In the genomic region with DNA sequence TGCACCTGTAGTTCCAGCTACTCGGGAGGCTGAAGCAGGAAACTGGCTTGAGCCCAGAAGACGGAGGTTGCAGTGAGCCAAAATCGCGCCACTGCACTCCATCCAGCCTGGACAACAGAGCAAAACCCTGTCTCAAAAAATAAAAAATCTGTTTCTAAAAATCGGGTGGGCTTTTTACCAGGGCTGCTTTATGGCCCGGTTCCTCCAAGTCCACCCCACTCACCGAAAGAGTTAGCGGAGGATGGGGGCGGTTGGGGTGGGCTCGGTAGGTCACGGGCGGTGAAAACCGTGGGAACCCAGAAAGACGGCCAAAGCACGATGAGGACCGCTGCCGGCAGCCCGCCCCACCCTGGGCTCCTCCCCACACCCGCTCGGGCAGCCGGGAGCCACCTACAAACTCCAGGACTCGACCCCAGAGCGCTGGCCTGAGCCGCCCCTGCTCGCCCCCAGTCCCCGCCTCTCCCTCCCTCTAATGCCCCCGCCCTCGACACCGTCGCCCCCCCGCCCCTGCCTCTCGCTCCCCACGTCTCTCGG, we compare ENCODE assay signal across 8 cellular contexts. TPM values are rescaled to one million over a fixed set of nuclear protein-coding genes. Genes with fewer than 3 reads are reported as not detected.
DNase-seq lines count a peak whose midpoint lies in the region; ATAC-seq and TF ChIP-seq lines count a peak whose summit lies in the region.

No MANE protein-coding gene starts in this region.

- H3K4me3 Mint-ChIP-seq in chondrocyte (ENCODE audit: unreplicated experiment), result peak overlapping the region; percentile 76

- no peaks in the 10 kb centered on the region for H3K36me3 ChIP-seq in kidney epithelial cell (ENCODE audit: control insufficient read depth, insufficient read depth, low read length)

- DNase-seq in DMS79 (lab: John Stamatoyannopoulos, UW) (peak; percentile 68), HuH-7 (ENCODE audit: low spot score) (peak; percentile 70), SK-N-DZ (ENCODE audit: low spot score) (peak; percentile 64), chondrocyte (ENCODE audit: low spot score) (no peak), kidney epithelial cell (ENCODE audit: low read depth) (no peak), NK-92 (lab: John Stamatoyannopoulos, UW; ENCODE audit: unreplicated experiment) (no peak)
- DNase-seq in stimulated activated CD4-positive, alpha-beta T cell treated with anti-CD3 and anti-CD28 coated beads, Interleukin-4, amount 100 ng/mL, for 24 hours, result peak; percentile 43

- H3K9me3 Mint-ChIP-seq in chondrocyte (ENCODE audit: low read depth), result no peaks in the 10 kb centered on the region

- TF ChIP-seq CTCF in chondrocyte (IDR thresholded peaks at IDR 0.05) (no peak), kidney epithelial cell (IDR thresholded peaks at IDR 0.05; ENCODE audit: insufficient read depth, low read length, poor library complexity, severe bottlenecking) (no peak)

- H3K27ac Mint-ChIP-seq in chondrocyte (ENCODE audit: unreplicated experiment), result peak overlapping the region; percentile 90

- no peaks in the 10 kb centered on the region for H3K27me3 ChIP-seq in kidney epithelial cell (ENCODE audit: control insufficient read depth, insufficient read depth, low read length)

- H3K4me3 ChIP-seq in kidney epithelial cell (ENCODE audit: low read depth, low read length), result peak overlapping the region; percentile 55

- no peaks in the 10 kb centered on the region for H3K27me3 Mint-ChIP-seq in chondrocyte (ENCODE audit: low read depth)

- ATAC-seq in GM19455 (IDR thresholded peaks at IDR 0.05; ENCODE audit: unreplicated experiment), result no peak

- peaks cover 12% of the 10 kb centered on the region for H3K4me1 Mint-ChIP-seq in chondrocyte (ENCODE audit: low read depth)

- H3K36me3 Mint-ChIP-seq in chondrocyte (ENCODE audit: low read depth), result peaks cover 6% of the 10 kb centered on the region

RNA-seq across cellular contexts. Expression of gene PER3, which starts 0.8 kb away (rescaled TPM):
- polyA plus RNA-seq in SK-N-DZ (2014; cell fraction: cytosol; rRNA removed), result 1.8 and 3.2 TPM in 2 replicates
- polyA plus RNA-seq in SK-N-DZ (2014; cell fraction: nucleus; rRNA removed), result 4.3 and 9.0 TPM in 2 replicates
- total RNA-seq in chondrocyte, result 4.1 to 6.0 TPM (median 4.2 TPM) in 3 replicates
- 2.9 and 3.8 TPM in 2 replicates for total RNA-seq in kidney epithelial cell

RNA-seq across cellular contexts. Expression of gene VAMP3, which starts 12.1 kb away (rescaled TPM):
- 42.9 and 48.2 TPM in 2 replicates for polyA plus RNA-seq in SK-N-DZ (2014; cell fraction: cytosol; rRNA removed)
- 19.9 and 39.4 TPM in 2 replicates for polyA plus RNA-seq in SK-N-DZ (2014; cell fraction: nucleus; rRNA removed)
- total RNA-seq in chondrocyte, result 103 to 111 TPM (median 110 TPM) in 3 replicates
- total RNA-seq in kidney epithelial cell, result 133 TPM in 2 replicates

Comparison
In these comparisons a context has a peak if more than half of its experiments do, and no peak if none do; other contexts are left out.
1. DNase-seq: peak in DMS79 (single experiment), HuH-7 (single experiment), SK-N-DZ (single experiment) and stimulated activated CD4-positive, alpha-beta T cell treated with anti-CD3 and anti-CD28 coated beads, Interleukin-4, amount 100 ng/mL, for 24 hours (single experiment); none in chondrocyte (single experiment), kidney epithelial cell (single experiment) and NK-92 (single experiment).